ENCODE assay signal across 23 cellular contexts in genomic region chr16:58493756-58494431, GRCh38. TPM values are rescaled to one million over a fixed set of nuclear protein-coding genes. Genes with fewer than 3 reads are reported as not detected.
DNase-seq lines count a peak whose midpoint lies in the region; ATAC-seq and TF ChIP-seq lines count a peak whose summit lies in the region.
"Had no signal": no experiment of that assay in that cellular context is flagged by ENCODE, and none has a peak within 500 bp of the region (broad histone marks: within the 10 kb centered on the region; RNA-seq: fewer than 3 reads in every experiment).

No MANE protein-coding gene starts in this region.

- no peak overlapping the region for H3K4me2 ChIP-seq in IMR-90 (ENCODE audit: low read depth, low read length)

- H3K4me3 ChIP-seq in IMR-90 (ENCODE audit: insufficient read depth, low read depth, low read length): no peak overlapping the region
- no peak overlapping the region for H3K4me3 ChIP-seq in ectodermal cell (ENCODE audit: insufficient read depth, low read depth, low read length)
- no peak overlapping the region for H3K4me3 ChIP-seq in ovary
- H3K4me3 ChIP-seq: esophagus squamous epithelium, gastrocnemius medialis, HAP-1 had no signal

- H3K4ac ChIP-seq in IMR-90 (ENCODE audit: low read depth, low read length): no peak overlapping the region

- TF ChIP-seq CTCF in IMR-90 (conservative IDR thresholded peaks at IDR 0.05; ENCODE audit: low read depth, low read length): no peak
- no peak for TF ChIP-seq CTCF in osteocyte (IDR thresholded peaks at IDR 0.05)
- TF ChIP-seq CTCF in ovary (IDR thresholded peaks at IDR 0.05): no peak

- no peak overlapping the region for H3K18ac ChIP-seq in IMR-90 (ENCODE audit: low read depth, low read length)

- 50% methylated on average over 2 of the region's 20 CpGs; no CpG with 5 or more reads in 1 of the 2 experiments for WGBS in IMR-90 (ENCODE audit: extremely low coverage in 2 of 2, insufficient read length in 1 of 2), 2 experiments
- 91 to 93% methylated on average over 20 of the region's 20 CpGs for WGBS in ectodermal cell, 2 experiments
- 73 to 74% (median 74%) methylated on average over 20 of the region's 20 CpGs for WGBS in ovary, 3 donors

- no peak for TF ChIP-seq RAD21 in IMR-90 (IDR thresholded peaks at IDR 0.05; ENCODE audit: low read length)

- H3K9me3 Mint-ChIP-seq in activated CD4-positive, alpha-beta T cell treated with anti-CD3 and anti-CD28 coated beads, Interleukin-2, amount 10 ng/mL, durations not matched to agents 24 days and 14 days: no peaks in the 10 kb centered on the region
- H3K9me3 Mint-ChIP-seq in osteocyte (ENCODE audit: unreplicated experiment): no peaks in the 10 kb centered on the region
- H3K9me3 Mint-ChIP-seq: activated T-helper 1 cell treated with anti-CD3 and anti-CD28 coated beads, Interleukin-12 subunit alpha, Interleukin-12 subunit beta, Interleukin-2, Interleukin-4 antibody, amounts not matched to agents 30 ng/mL and 10 ng/mL and 1 ng/mL, durations not matched to agents 14 hours and 24 hours and 36 hours; T-helper 1 cell treated with Interleukin-12 subunit alpha and Interleukin-12 subunit beta and Interleukin-4 antibody, amounts not matched to agents 30 μg/mL and 1 μg/mL, for 36 hours had no signal

- no peak for TF ChIP-seq EP300 in ovary (IDR thresholded peaks at IDR 0.05)

- intact Hi-C loops in activated CD4-positive, alpha-beta T cell treated with anti-CD3 and anti-CD28 coated beads, Interleukin-2, amount 10 ng/mL, durations not matched to agents 24 days and 14 days (cut with micrococcal nuclease): loop anchor here (2.0 kb wide), 2 partner anchors 101 to 239 kb away; partner anchors contain the start of gene GINS3
- intact Hi-C loops in IMR-90 (cut with micrococcal nuclease): no loop called here
- intact Hi-C loops in ovary (cut with DNase I): loop anchor here in 2 of 4 donors (10.0 kb wide), 2 partner anchors 159 to 469 kb away; partner anchors contain the start of gene MMP15 (in 1 of the 2)

- no peak overlapping the region for H3K14ac ChIP-seq in IMR-90 (replicated peaks; ENCODE audit: low read depth, low read length)

- H3K9me1 ChIP-seq in IMR-90 (ENCODE audit: insufficient read depth, low read length): no peaks in the 10 kb centered on the region; the same call in 1 of the 2 replicates

- CTCF ChIA-PET in IMR-90 (lab: Yijun Ruan, JAX): no interaction called here

- no peak overlapping the region for H4K8ac ChIP-seq in IMR-90 (ENCODE audit: low read depth in 2 of 2, low read length in 2 of 2)

- DNase-seq in activated CD4-positive, alpha-beta T cell treated with anti-CD3 and anti-CD28 coated beads, Interleukin-2, amount 10 ng/mL, durations not matched to agents 24 days and 14 days: no peak
- no peak for DNase-seq in activated CD4-positive, alpha-beta T cell treated with anti-CD3 and anti-CD28 coated beads for 48 hours
- DNase-seq in IMR-90 (no peak), osteocyte (ENCODE audit: extremely low spot score, unreplicated experiment) (no peak), ovary (no peak), NCI-H510A treated with DMSO at 0.1 percent for 48 hours (lab: John Stamatoyannopoulos, UW) (no peak)
- no peak for DNase-seq in effector CD8-positive, alpha-beta T cell (lab: John Stamatoyannopoulos, UW)
- DNase-seq: activated CD4-positive, alpha-beta T cell treated with anti-CD3 and anti-CD28 coated beads for 4 hours; activated CD8-positive, alpha-beta memory T cell treated with anti-CD3 and anti-CD28 coated beads, Interleukin-2, amount 10 ng/mL, durations not matched to agents 7 days and 5 days; AML-193; brain microvascular endothelial cell; DMS79 treated with DMSO at 0.1 percent for 48 hours; esophagus squamous epithelium; gastrocnemius medialis; NCI-H1048; NCI-H187 treated with DMSO at 0.1 percent for 48 hours; NCI-H2227 treated with DMSO at 0.1 percent for 48 hours; small intestine; stimulated activated CD4-positive, alpha-beta T cell treated with anti-CD3 and anti-CD28 coated beads, Interleukin-2, amount 100 ng/mL, for 24 hours had no signal

- H3K4me1 Mint-ChIP-seq in activated CD4-positive, alpha-beta T cell treated with anti-CD3 and anti-CD28 coated beads, Interleukin-2, amount 10 ng/mL, durations not matched to agents 24 days and 14 days: peaks cover 7% of the 10 kb centered on the region
- peaks cover 10% of the 10 kb centered on the region for H3K4me1 Mint-ChIP-seq in osteocyte (ENCODE audit: unreplicated experiment)

- no peak overlapping the region for H2BK5ac ChIP-seq in IMR-90 (ENCODE audit: low read depth, low read length, poor library complexity, severe bottlenecking)

- no peak overlapping the region for H3K23ac ChIP-seq in IMR-90 (ENCODE audit: low read depth, low read length)

- peaks cover 10% of the 10 kb centered on the region for H3K27me3 ChIP-seq in IMR-90 (ENCODE audit: control insufficient read depth, insufficient read depth, low read length)
- no peaks in the 10 kb centered on the region for H3K27me3 ChIP-seq in ectodermal cell (ENCODE audit: control insufficient read depth, insufficient read depth, low read length, poor library complexity, severe bottlenecking)
- no peaks in the 10 kb centered on the region for H3K27me3 ChIP-seq in ovary
- H3K27me3 ChIP-seq: brain microvascular endothelial cell, esophagus squamous epithelium, gastrocnemius medialis had no signal

- no peaks in the 10 kb centered on the region for H3K36me3 Mint-ChIP-seq in activated CD4-positive, alpha-beta T cell treated with anti-CD3 and anti-CD28 coated beads, Interleukin-2, amount 10 ng/mL, durations not matched to agents 24 days and 14 days (ENCODE audit: low read depth)
- H3K36me3 Mint-ChIP-seq in osteocyte (ENCODE audit: unreplicated experiment): no peaks in the 10 kb centered on the region
- H3K36me3 Mint-ChIP-seq: activated CD8-positive, alpha-beta memory T cell treated with anti-CD3 and anti-CD28 coated beads, Interleukin-2, amount 10 ng/mL, durations not matched to agents 7 days and 5 days had no signal

- POLR2A ChIA-PET in IMR-90 (lab: Charles Lee; ENCODE audit: unreplicated experiment): no interaction called here

- H3K9ac ChIP-seq in IMR-90 (ENCODE audit: low read depth, low read length): no peak overlapping the region

- H2AK5ac ChIP-seq in IMR-90 (ENCODE audit: low read depth, low read length): no peak overlapping the region

- no peak overlapping the region for H3K56ac ChIP-seq in IMR-90 (ENCODE audit: extremely low read depth, insufficient read depth, low read length)

- no peaks in the 10 kb centered on the region for H3K27me3 Mint-ChIP-seq in activated CD4-positive, alpha-beta T cell treated with anti-CD3 and anti-CD28 coated beads, Interleukin-2, amount 10 ng/mL, durations not matched to agents 24 days and 14 days
- H3K27me3 Mint-ChIP-seq in osteocyte (ENCODE audit: unreplicated experiment): peaks cover 3% of the 10 kb centered on the region

- ATAC-seq in IMR-90 (ENCODE audit: low read depth): no peak
- ATAC-seq: gastrocnemius medialis had no signal

- TF ChIP-seq POLR2A in IMR-90 (IDR thresholded peaks at IDR 0.05; ENCODE audit: low read depth, low read length) (no peak), ovary (IDR thresholded peaks at IDR 0.05) (no peak)

- no TSS peak for BruUV-seq in IMR-90 (replicated peaks; lab: Mats Ljungman, UMichigan)

- no peaks in the 10 kb centered on the region for H4K20me1 ChIP-seq in IMR-90 (ENCODE audit: insufficient read depth, low read length)

- no peak overlapping the region for H4K5ac ChIP-seq in IMR-90 (ENCODE audit: low read depth, low read length)

- H4K91ac ChIP-seq in IMR-90 (ENCODE audit: insufficient read depth, low read depth, low read length): no peak overlapping the region

- H2BK120ac ChIP-seq in IMR-90 (ENCODE audit: low read depth, low read length): no peak overlapping the region

- no peak overlapping the region for H2BK15ac ChIP-seq in IMR-90 (ENCODE audit: low read depth, low read length)

- dilution Hi-C loops in IMR-90 (cut with HindIII; ENCODE audit: low sequenced_read_pairs, unreplicated experiment): no loop called here

- no peak overlapping the region for H2BK20ac ChIP-seq in IMR-90 (ENCODE audit: low read depth, low read length)

- in situ Hi-C loops in IMR-90 (cut with MboI; ENCODE audit: low sequenced_read_pairs): loop anchor here (5.0 kb wide), 1 partner anchor 162 kb away; no protein-coding TSS in a partner anchor

- H3K4me3 Mint-ChIP-seq in activated CD4-positive, alpha-beta T cell treated with anti-CD3 and anti-CD28 coated beads, Interleukin-2, amount 10 ng/mL, durations not matched to agents 24 days and 14 days: no peak overlapping the region
- no peak overlapping the region for H3K4me3 Mint-ChIP-seq in osteocyte (ENCODE audit: unreplicated experiment)
- H3K4me3 Mint-ChIP-seq: activated CD8-positive, alpha-beta memory T cell treated with anti-CD3 and anti-CD28 coated beads, Interleukin-2, amount 10 ng/mL, durations not matched to agents 7 days and 5 days; activated T-helper 1 cell treated with anti-CD3 and anti-CD28 coated beads, Interleukin-12 subunit alpha, Interleukin-12 subunit beta, Interleukin-2, Interleukin-4 antibody, amounts not matched to agents 30 ng/mL and 10 ng/mL and 1 ng/mL, durations not matched to agents 14 hours and 24 hours and 36 hours; T-helper 1 cell treated with Interleukin-12 subunit alpha and Interleukin-12 subunit beta and Interleukin-4 antibody, amounts not matched to agents 30 μg/mL and 1 μg/mL, for 36 hours had no signal

- H2AFZ ChIP-seq in IMR-90 (replicated peaks; ENCODE audit: low read length, poor library complexity): peak overlapping the region; percentile 23

- H3K9me3 ChIP-seq in IMR-90 (ENCODE audit: control insufficient read depth, insufficient read depth, low read length): no peaks in the 10 kb centered on the region
- H3K9me3 ChIP-seq in ectodermal cell (ENCODE audit: control insufficient read depth, low read length): no peaks in the 10 kb centered on the region
- no peaks in the 10 kb centered on the region for H3K9me3 ChIP-seq in ovary
- H3K9me3 ChIP-seq: esophagus squamous epithelium, gastrocnemius medialis, HAP-1 had no signal

- H3K79me1 ChIP-seq in IMR-90 (ENCODE audit: low read depth in 1 of 2, low read length in 2 of 2): no peaks in the 10 kb centered on the region

- H3K27ac ChIP-seq in IMR-90 (ENCODE audit: insufficient read depth, low read length): no peak overlapping the region
- peak overlapping the region; percentile 26 for H3K27ac ChIP-seq in ectodermal cell (ENCODE audit: insufficient read depth, low read depth, low read length, poor library complexity, severe bottlenecking)
- H3K27ac ChIP-seq in ovary: no peak overlapping the region
- H3K27ac ChIP-seq: brain microvascular endothelial cell, esophagus squamous epithelium, gastrocnemius medialis had no signal

- no peak overlapping the region for H2AK9ac ChIP-seq in IMR-90 (replicated peaks; ENCODE audit: low read depth, low read length, poor library complexity)

- H3K4me1 ChIP-seq in IMR-90 (ENCODE audit: control insufficient read depth, insufficient read depth, low read length) (peaks cover 7% of the 10 kb centered on the region; the same call in 1 of the 2 replicates), ectodermal cell (ENCODE audit: control insufficient read depth, insufficient read depth, low read length) (peaks cover 42% of the 10 kb centered on the region), ovary (ENCODE audit: insufficient read depth) (no peaks in the 10 kb centered on the region)
- H3K4me1 ChIP-seq: esophagus squamous epithelium, gastrocnemius medialis, HAP-1 had no signal

- H3K36me3 ChIP-seq in IMR-90 (ENCODE audit: control insufficient read depth, insufficient read depth, low read length): no peaks in the 10 kb centered on the region
- no peaks in the 10 kb centered on the region for H3K36me3 ChIP-seq in ectodermal cell (ENCODE audit: control insufficient read depth, insufficient read depth, low read length)
- no peaks in the 10 kb centered on the region for H3K36me3 ChIP-seq in ovary
- H3K36me3 ChIP-seq: brain microvascular endothelial cell, esophagus squamous epithelium, gastrocnemius medialis, HAP-1 had no signal

- H3K27ac Mint-ChIP-seq in activated CD4-positive, alpha-beta T cell treated with anti-CD3 and anti-CD28 coated beads, Interleukin-2, amount 10 ng/mL, durations not matched to agents 24 days and 14 days: peak overlapping the region; percentile 45
- H3K27ac Mint-ChIP-seq in osteocyte (ENCODE audit: unreplicated experiment): peak overlapping the region; percentile 95
- H3K27ac Mint-ChIP-seq: activated CD8-positive, alpha-beta memory T cell treated with anti-CD3 and anti-CD28 coated beads, Interleukin-2, amount 10 ng/mL, durations not matched to agents 7 days and 5 days; T-helper 1 cell treated with Interleukin-12 subunit alpha and Interleukin-12 subunit beta and Interleukin-4 antibody, amounts not matched to agents 30 μg/mL and 1 μg/mL, for 36 hours had no signal

RNA-seq across cellular contexts. Expression of gene NDRG4, which starts 6.0 kb away (rescaled TPM):
- total RNA-seq in activated CD4-positive, alpha-beta T cell treated with anti-CD3 and anti-CD28 coated beads, Interleukin-2, amount 10 ng/mL, durations not matched to agents 24 days and 14 days: 1.7 TPM in 2 replicates
- total RNA-seq in IMR-90 (2012; rRNA removed): 9.7 and 10.9 TPM in 2 replicates
- polyA plus RNA-seq in IMR-90 (2012; rRNA removed): 23.5 and 26.5 TPM in 2 replicates
- polyA plus RNA-seq in IMR-90 (2012; cell fraction: cytosol; rRNA removed): 14.3 and 22.8 TPM in 2 replicates
- 73.2 and 140 TPM in 2 replicates for polyA plus RNA-seq in IMR-90 (2012; cell fraction: nucleus; rRNA removed; ENCODE audit: low replicate concordance)
- polyA plus RNA-seq in ectodermal cell (2013, experiment 1 of 4): 29.9 TPM
- 20.1 TPM for polyA plus RNA-seq in ectodermal cell (2013, experiment 2 of 4)
- polyA plus RNA-seq in ectodermal cell (2013, experiment 3 of 4): 20.1 TPM
- polyA plus RNA-seq in ectodermal cell (2013, experiment 4 of 4): 24.4 TPM
- total RNA-seq in osteocyte: 10.5 and 13.1 TPM in 2 replicates
- total RNA-seq in ovary: 10 to 100 TPM in 1 of 7 donors, 1 to 10 TPM in 6; 1.6 to 10.5 (median 2.6) TPM
- polyA plus RNA-seq in ovary: 1 to 10 TPM; 3.7 to 5.5 TPM

RNA-seq across cellular contexts. Expression of gene SETD6, which starts 21.4 kb away (rescaled TPM):
- 33.4 and 34.4 TPM in 2 replicates for total RNA-seq in activated CD4-positive, alpha-beta T cell treated with anti-CD3 and anti-CD28 coated beads, Interleukin-2, amount 10 ng/mL, durations not matched to agents 24 days and 14 days
- total RNA-seq in IMR-90 (2012; rRNA removed) (3.2 and 3.3 TPM in 2 replicates), osteocyte (17.3 and 19.9 TPM in 2 replicates), ovary (10 to 100 TPM; 16.5 to 28.4 (median 19.3) TPM)
- polyA plus RNA-seq in IMR-90 (2012; rRNA removed) (5.2 and 6.4 TPM in 2 replicates), ovary (10 to 100 TPM; 12.5 to 14.8 TPM)
- 5.8 and 11.1 TPM in 2 replicates for polyA plus RNA-seq in IMR-90 (2012; cell fraction: cytosol; rRNA removed)
- polyA plus RNA-seq in IMR-90 (2012; cell fraction: nucleus; rRNA removed; ENCODE audit: low replicate concordance): 29.2 and 50.2 TPM in 2 replicates
- 35.5 TPM for polyA plus RNA-seq in ectodermal cell (2013, experiment 1 of 4)
- polyA plus RNA-seq in ectodermal cell (2013, experiment 2 of 4): 35.2 TPM
- 29.4 TPM for polyA plus RNA-seq in ectodermal cell (2013, experiment 3 of 4)
- polyA plus RNA-seq in ectodermal cell (2013, experiment 4 of 4): 33.6 TPM
